In genomic region chr1:164240081-164240480, GRCh38 we compare ENCODE assay signal across 13 cellular contexts.
A peak's percentile ranks its signal among the peaks of the same experiment; 100 is the strongest.
DNase-seq lines count a peak whose midpoint lies in the region; ATAC-seq and TF ChIP-seq lines count a peak whose summit lies in the region.
"Had no signal": no experiment of that assay in that cellular context is flagged by ENCODE, and none has a peak within 500 bp of the region (broad histone marks: within the 10 kb centered on the region; RNA-seq: fewer than 3 reads in every experiment).

No MANE protein-coding gene starts in this region.

- H3K4me1 Mint-ChIP-seq in activated CD4-positive, alpha-beta T cell treated with anti-CD3 and anti-CD28 coated beads, Interleukin-2, amount 10 ng/mL, durations not matched to agents 24 days and 14 days = no peaks in the 10 kb centered on the region

- ATAC-seq in HG02763 (IDR thresholded peaks at IDR 0.05; ENCODE audit: unreplicated experiment) (no peak), GM21390 (IDR thresholded peaks at IDR 0.05; ENCODE audit: unreplicated experiment) (no peak)
- ATAC-seq: activated CD8-positive, alpha-beta T cell treated with anti-CD3 and anti-CD28 coated beads, Interleukin-2, amount 10 ng/mL, durations not matched to agents 7 days and 5 days; left lung had no signal

- H3K27ac ChIP-seq in iPS DF 6.9 (ENCODE audit: low read length) = no peak overlapping the region
- H3K27ac ChIP-seq: left lung had no signal

- DNase-seq in AG09309 (ENCODE audit: low read depth) = no peak
- DNase-seq in H7 = peak; percentile 30
- peak; percentile 10 for DNase-seq in SK-N-DZ (ENCODE audit: low spot score)
- DNase-seq in iPS DF 6.9 (ENCODE audit: low read depth, low spot score) = peak; percentile 31
- no peak for DNase-seq in activated CD4-positive, alpha-beta T cell treated with anti-CD3 and anti-CD28 coated beads, Interleukin-2, amount 10 ng/mL, durations not matched to agents 24 days and 14 days
- DNase-seq in effector CD8-positive, alpha-beta T cell (lab: John Stamatoyannopoulos, UW) = no peak
- DNase-seq: activated CD8-positive, alpha-beta T cell treated with anti-CD3 and anti-CD28 coated beads, Interleukin-2, amount 10 ng/mL, durations not matched to agents 7 days and 5 days; activated gamma-delta T cell treated with Interleukin-2 at 50 U/mL for 16 hours; left lung; NCI-H1092; T-helper 2 cell had no signal

- H3K9me3 Mint-ChIP-seq in activated CD4-positive, alpha-beta T cell treated with anti-CD3 and anti-CD28 coated beads, Interleukin-2, amount 10 ng/mL, durations not matched to agents 24 days and 14 days = no peaks in the 10 kb centered on the region

- no peak overlapping the region for H3K27ac Mint-ChIP-seq in activated CD4-positive, alpha-beta T cell treated with anti-CD3 and anti-CD28 coated beads, Interleukin-2, amount 10 ng/mL, durations not matched to agents 24 days and 14 days
- H3K27ac Mint-ChIP-seq: activated CD8-positive, alpha-beta T cell treated with anti-CD3 and anti-CD28 coated beads, Interleukin-2, amount 10 ng/mL, durations not matched to agents 7 days and 5 days had no signal

- H3K9me3 ChIP-seq in iPS DF 6.9 (ENCODE audit: control insufficient read depth, insufficient read depth, low read length) = no peaks in the 10 kb centered on the region
- H3K9me3 ChIP-seq: left lung had no signal

- H3K4me3 ChIP-seq in AG09309 (ENCODE audit: control insufficient read depth, low read depth, low read length) (no peak overlapping the region), H7 (ENCODE audit: insufficient read depth, low read depth, low read length) (no peak overlapping the region), iPS DF 6.9 (ENCODE audit: low read length) (no peak overlapping the region)
- H3K4me3 ChIP-seq: left lung had no signal

- intact Hi-C loops in activated CD4-positive, alpha-beta T cell treated with anti-CD3 and anti-CD28 coated beads, Interleukin-2, amount 10 ng/mL, durations not matched to agents 24 days and 14 days (cut with micrococcal nuclease) = no loop called here

- H3K4me1 ChIP-seq in iPS DF 6.9 (ENCODE audit: control insufficient read depth, insufficient read depth, low read length) = no peaks in the 10 kb centered on the region
- H3K4me1 ChIP-seq: left lung had no signal

- no peaks in the 10 kb centered on the region for H3K36me3 ChIP-seq in H7 (replicated peaks; ENCODE audit: control insufficient read depth, insufficient read depth, low read length)
- no peaks in the 10 kb centered on the region for H3K36me3 ChIP-seq in iPS DF 6.9 (ENCODE audit: control insufficient read depth, insufficient read depth, low read length)
- H3K36me3 ChIP-seq: left lung had no signal

- no CpG with 5 or more reads among the region's 4 CpGs for WGBS in iPS DF 6.9 (ENCODE audit: insufficient coverage, insufficient read length)

- TF ChIP-seq CTCF in AG09309 (IDR thresholded peaks at IDR 0.05; ENCODE audit: control insufficient read depth, insufficient read depth, low read depth, low read length, missing control alignments) = peak; percentile 23

- H3K27me3 Mint-ChIP-seq in activated CD4-positive, alpha-beta T cell treated with anti-CD3 and anti-CD28 coated beads, Interleukin-2, amount 10 ng/mL, durations not matched to agents 24 days and 14 days = no peaks in the 10 kb centered on the region

- no peaks in the 10 kb centered on the region for H3K36me3 Mint-ChIP-seq in activated CD4-positive, alpha-beta T cell treated with anti-CD3 and anti-CD28 coated beads, Interleukin-2, amount 10 ng/mL, durations not matched to agents 24 days and 14 days (ENCODE audit: low read depth)

- H3K27me3 ChIP-seq in H7 (ENCODE audit: control insufficient read depth, insufficient read depth, low read length) (no peaks in the 10 kb centered on the region), iPS DF 6.9 (ENCODE audit: control insufficient read depth, insufficient read depth, low read length) (no peaks in the 10 kb centered on the region)
- H3K27me3 ChIP-seq: left lung had no signal

- no peak overlapping the region for H3K4me3 Mint-ChIP-seq in activated CD4-positive, alpha-beta T cell treated with anti-CD3 and anti-CD28 coated beads, Interleukin-2, amount 10 ng/mL, durations not matched to agents 24 days and 14 days
- H3K4me3 Mint-ChIP-seq: activated CD8-positive, alpha-beta T cell treated with anti-CD3 and anti-CD28 coated beads, Interleukin-2, amount 10 ng/mL, durations not matched to agents 7 days and 5 days had no signal

Comparison
In these comparisons a context has a peak if more than half of its experiments do, and no peak if none do; other contexts are left out.
1. DNase-seq: peak in H7 (single experiment), SK-N-DZ (single experiment) and iPS DF 6.9 (single experiment); none in AG09309 (single experiment), activated CD4-positive, alpha-beta T cell treated with anti-CD3 and anti-CD28 coated beads, Interleukin-2, amount 10 ng/mL, durations not matched to agents 24 days and 14 days (single experiment) and effector CD8-positive, alpha-beta T cell (single experiment).